In genomic region chr16:3123986-3124886, GRCh38 we compare ENCODE assay signal across 8 cellular contexts.
A peak's percentile ranks its signal among the peaks of the same experiment; 100 is the strongest.
DNase-seq lines count a peak whose midpoint lies in the region; ATAC-seq and TF ChIP-seq lines count a peak whose summit lies in the region.

No MANE protein-coding gene starts in this region.

- TF ChIP-seq CTCF in choroid plexus epithelial cell (conservative IDR thresholded peaks at IDR 0.05; ENCODE audit: low read depth, low read length) = peak; percentile 46

- H4K20me1 ChIP-seq in BLaER1 = no peaks in the 10 kb centered on the region

- H3K4me3 ChIP-seq in BLaER1 = peak overlapping the region; percentile 75
- peak overlapping the region; percentile 85 for H3K4me3 ChIP-seq in choroid plexus epithelial cell (ENCODE audit: low read depth, low read length)

- ATAC-seq in HG03439 (IDR thresholded peaks at IDR 0.05; ENCODE audit: unreplicated experiment) = peak; percentile 83

- peaks cover 19% of the 10 kb centered on the region for H3K36me3 ChIP-seq in BLaER1

- peak overlapping the region; percentile 74 for H3K9ac ChIP-seq in BLaER1

- H3K4me1 ChIP-seq in BLaER1 = peaks cover 42% of the 10 kb centered on the region

- no peaks in the 10 kb centered on the region for H3K9me3 ChIP-seq in BLaER1

- H3K27me3 ChIP-seq in BLaER1 = no peaks in the 10 kb centered on the region

- peak; percentile 96 for DNase-seq in GM19238 (ENCODE audit: insufficient read length, low spot score)
- peak; percentile 85 for DNase-seq in NCI-H510A (lab: John Stamatoyannopoulos, UW)
- peak; percentile 97 for DNase-seq in activated CD4-positive, alpha-beta T cell treated with anti-CD3 and anti-CD28 coated beads for 24 hours (ENCODE audit: low read depth in 2 of 2)
- peak; percentile 95 for DNase-seq in choroid plexus epithelial cell (ENCODE audit: low read depth)
- DNase-seq in left kidney (ENCODE audit: low read depth, low spot score) = peak; percentile 99
- DNase-seq in stimulated activated CD4-positive, alpha-beta T cell treated with anti-CD3 and anti-CD28 coated beads, Interleukin-1b, Interleukin-23, amount 100 ng/mL, for 48 hours = peak; percentile 96

- H3K27ac ChIP-seq in BLaER1 = peak overlapping the region; percentile 58

- peak overlapping the region; percentile 95 for H3K4me2 ChIP-seq in BLaER1

Comparison
In these comparisons a context has a peak if more than half of its experiments do, and no peak if none do; other contexts are left out.
1. Peak in every context shown above with its lines: DNase-seq, ATAC-seq, H3K4me3 ChIP-seq and H3K27ac ChIP-seq.